8 cellular contexts compared by ENCODE assay signal in genomic region chr20:32203556-32204484, GRCh38. TPM values are rescaled to one million over a fixed set of nuclear protein-coding genes. Genes with fewer than 3 reads are reported as not detected.
DNase-seq lines count a peak whose midpoint lies in the region; ATAC-seq and TF ChIP-seq lines count a peak whose summit lies in the region.

No MANE protein-coding gene starts in this region.

- TF ChIP-seq CTCF in C4-2B (conservative IDR thresholded peaks at IDR 0.05) (no peak), RWPE1 (conservative IDR thresholded peaks at IDR 0.05; ENCODE audit: low read depth) (no peak), psoas muscle (IDR thresholded peaks at IDR 0.05) (no peak)

- peaks cover 7 to 33% of the 10 kb centered on the region in 2 donors for H3K36me3 ChIP-seq in psoas muscle (ENCODE audit: insufficient read depth in 1 of 2, low read depth in 1 of 2)

- H3K4me3 ChIP-seq in psoas muscle = peak overlapping the region; percentile 91

- intact Hi-C loops in dendritic cell treated with granulocyte-macrophage colony-stimulating factor and Interleukin-4, amounts not matched to agents 40 ng/mL and 50 ng/mL, for 4 days (cut with micrococcal nuclease) = no loop called here
- intact Hi-C loops in psoas muscle (cut with DNase I) = loop anchor here (5.0 to 10.0 kb wide), 3 partner anchors 52 to 151 kb away; partner anchors contain the start of gene ASXL1 (in 1 of the 2)

- peaks cover 76% of the 10 kb centered on the region for H3K4me1 ChIP-seq in psoas muscle

- H3K36me3 Mint-ChIP-seq in dendritic cell treated with granulocyte-macrophage colony-stimulating factor and Interleukin-4, amounts not matched to agents 40 ng/mL and 50 ng/mL, for 4 days (ENCODE audit: low read depth) = peaks cover 55% of the 10 kb centered on the region

- CTCF ChIA-PET in RWPE1 (lab: Yijun Ruan, JAX) = interaction anchor here (0.8 kb wide), 1 partner anchor 448 kb away, joined by 4 read pairs; no protein-coding TSS in a partner anchor

- H3K9me3 ChIP-seq in psoas muscle = no peaks in the 10 kb centered on the region

- H3K27ac Mint-ChIP-seq in dendritic cell treated with granulocyte-macrophage colony-stimulating factor and Interleukin-4, amounts not matched to agents 40 ng/mL and 50 ng/mL, for 4 days = peak overlapping the region; percentile 31

- no peak overlapping the region for H3K4me3 Mint-ChIP-seq in dendritic cell treated with granulocyte-macrophage colony-stimulating factor and Interleukin-4, amounts not matched to agents 40 ng/mL and 50 ng/mL, for 4 days

- no peaks in the 10 kb centered on the region for H3K27me3 ChIP-seq in psoas muscle (ENCODE audit: insufficient read depth in 3 of 3, low read length in 2 of 3)

- no peaks in the 10 kb centered on the region for H3K27me3 Mint-ChIP-seq in dendritic cell treated with granulocyte-macrophage colony-stimulating factor and Interleukin-4, amounts not matched to agents 40 ng/mL and 50 ng/mL, for 4 days

- peak overlapping the region; percentile 78 for H3K27ac ChIP-seq in C4-2B
- peak overlapping the region; percentile 24; the same call in 1 of the 2 replicates for H3K27ac ChIP-seq in RWPE1
- H3K27ac ChIP-seq in psoas muscle = peak overlapping the region; percentile 96

- WGBS in psoas muscle, 3 donors = 20 to 34% (median 27%) methylated on average over 11 of the region's 11 CpGs

- peaks cover 84% of the 10 kb centered on the region for H3K4me1 Mint-ChIP-seq in dendritic cell treated with granulocyte-macrophage colony-stimulating factor and Interleukin-4, amounts not matched to agents 40 ng/mL and 50 ng/mL, for 4 days (ENCODE audit: low read depth)

- POLR2A ChIA-PET in RWPE1 (lab: Yijun Ruan, JAX; ENCODE audit: low non-redundant PET) = no interaction called here

- ATAC-seq in psoas muscle (peak in 2 of 4 donors; percentile 26 to 36), HG03520 (IDR thresholded peaks at IDR 0.05; ENCODE audit: unreplicated experiment) (no peak), GM19328 (IDR thresholded peaks at IDR 0.05; ENCODE audit: unreplicated experiment) (no peak)

- DNase-seq in RWPE1 (ENCODE audit: low spot score) (peak; percentile 82), psoas muscle (no peak), COR-L47 (lab: John Stamatoyannopoulos, UW) (no peak), NCI-H187 treated with DMSO at 0.1 percent for 48 hours (lab: John Stamatoyannopoulos, UW) (no peak)

- H3K9me3 Mint-ChIP-seq in dendritic cell treated with granulocyte-macrophage colony-stimulating factor and Interleukin-4, amounts not matched to agents 40 ng/mL and 50 ng/mL, for 4 days = no peaks in the 10 kb centered on the region

RNA-seq across cellular contexts. Expression of gene PLAGL2, which starts 3.7 kb away (rescaled TPM):
- total RNA-seq in psoas muscle = 1 to 10 TPM; 4.9 to 9.6 (median 6.0) TPM
- polyA plus RNA-seq in psoas muscle = 1 to 10 TPM; 1.7 to 5.3 (median 2.3) TPM

RNA-seq across cellular contexts. Expression of gene POFUT1, which starts 3.9 kb away (rescaled TPM):
- 10 to 100 TPM; 14.0 to 20.8 (median 17.1) TPM for total RNA-seq in psoas muscle
- 10 to 100 TPM in 1 of 3 donors, 1 to 10 TPM in 2; 7.8 to 22.9 (median 8.1) TPM for polyA plus RNA-seq in psoas muscle

Comparison
In these comparisons a context has a peak if more than half of its experiments do, and no peak if none do; other contexts are left out.
1. H3K27ac ChIP-seq: peak in every context shown above with its lines; median percentile 96 in psoas muscle; 78 in C4-2B; 24 in RWPE1.